Comparison of ENCODE assay signal across 8 cellular contexts in genomic region chrX:155263854-155264628, GRCh38.
DNase-seq lines count a peak whose midpoint lies in the region; ATAC-seq lines count a peak whose summit lies in the region.

TSS of gene RAB39B (minus strand) at chrX:155264491. CDS start at chrX:155264288, 203 bp downstream.

- peak; percentile 89 for ATAC-seq in HG02885 (IDR thresholded peaks at IDR 0.05; ENCODE audit: poor library complexity, unreplicated experiment)
- peak; percentile 98 to 99 for ATAC-seq in activated CD4-positive, CD25-positive, alpha-beta regulatory T cell treated with anti-CD3 and anti-CD28 coated beads, Interleukin-2, amount 50 U/mL, for 24 hours

- DNase-seq in NCI-H2029 (lab: John Stamatoyannopoulos, UW) (peak; percentile 33), NCI-H2029 treated with DMSO at 0.1 percent for 48 hours (lab: John Stamatoyannopoulos, UW) (no peak), NCI-H187 treated with DMSO at 0.1 percent for 48 hours (lab: John Stamatoyannopoulos, UW) (peak; percentile 52), cerebellar cortex (ENCODE audit: low spot score) (peak; percentile 80), kidney tubule cell (ENCODE audit: low spot score) (peak; percentile 60)
- peak; percentile 51 to 54 for DNase-seq in stimulated activated CD4-positive, alpha-beta T cell treated with anti-CD3 and anti-CD28 coated beads, Interleukin-1b, Interleukin-23, amount 100 ng/mL, for 4 hours (ENCODE audit: low read depth in 2 of 2)
